Comparison of ENCODE assay signal across 8 cellular contexts in genomic region chr20:833450-834150, GRCh38. TPM values are rescaled to one million over a fixed set of nuclear protein-coding genes. Genes with fewer than 3 reads are reported as not detected.
A peak's percentile ranks its signal among the peaks of the same experiment; 100 is the strongest.
DNase-seq lines count a peak whose midpoint lies in the region; ATAC-seq and TF ChIP-seq lines count a peak whose summit lies in the region.

Gene FAM110A, plus strand, starts transcription at chr20:833715. Its CDS starts 11,090 bp downstream, at chr20:844805.

- H3K9ac ChIP-seq in GM23248: peak within 1 kb of the TSS; percentile 81
- H3K9ac ChIP-seq in Karpas-422 (ENCODE audit: low read length): peak within 1 kb of the TSS; percentile 68

- H3K4me1 Mint-ChIP-seq in activated T-cell treated with anti-CD3 and anti-CD28 coated beads, Interleukin-2, amount 50 U/mL, for 72 hours (ENCODE audit: low read depth): peaks cover 46% of the 10 kb centered on the region

- H4K20me1 ChIP-seq in GM23248 (ENCODE audit: insufficient read depth): no peaks in the 10 kb centered on the region
- no peaks in the 10 kb centered on the region for H4K20me1 ChIP-seq in Karpas-422 (ENCODE audit: insufficient read depth, low read depth, low read length)

- peak; percentile 90 for ATAC-seq in activated T-cell treated with anti-CD3 and anti-CD28 coated beads, Interleukin-2, amount 50 U/mL, for 72 hours (replicated peaks in 1 of 2)

- intact Hi-C loops in esophagus muscularis mucosa (cut with DNase I): loop anchor here (5.0 kb wide), 1 partner anchor 181 kb away; the partner anchor contains the start of gene SRXN1

- no peaks in the 10 kb centered on the region for H3K27me3 Mint-ChIP-seq in activated T-cell treated with anti-CD3 and anti-CD28 coated beads, Interleukin-2, amount 50 U/mL, for 72 hours (ENCODE audit: low read depth)

- H3K36me3 Mint-ChIP-seq in activated T-cell treated with anti-CD3 and anti-CD28 coated beads, Interleukin-2, amount 50 U/mL, for 72 hours (ENCODE audit: insufficient read depth in 2 of 2): peaks cover 6 to 8% of the 10 kb centered on the region in 2 donors

- no peak for TF ChIP-seq EP300 in esophagus muscularis mucosa (IDR thresholded peaks at IDR 0.05)

- H3K27ac ChIP-seq in GM23248: peak within 1 kb of the TSS; percentile 82
- H3K27ac ChIP-seq in Karpas-422 (ENCODE audit: low read length): no peak within 1 kb of the TSS
- peak within 1 kb of the TSS; percentile 67 to 79 (median 74) for H3K27ac ChIP-seq in esophagus muscularis mucosa (replicated peaks in 1 of 4)

- WGBS in GM23248 (ENCODE audit: low coverage in 1 of 2, low lambda C conversion rate in 2 of 2, missing lambda C conversion rate in 2 of 2), 2 experiments: 0 to 1% methylated on average over 46 to 55 of the region's 64 CpGs
- WGBS in esophagus muscularis mucosa: 0% methylated on average over 3 of the region's 64 CpGs

- H3K4me2 ChIP-seq in GM23248 (ENCODE audit: unreplicated experiment) (peak within 1 kb of the TSS; percentile 92), Karpas-422 (ENCODE audit: low read depth, low read length, poor library complexity, severe bottlenecking) (peak within 1 kb of the TSS; percentile 96)

- H3K4me3 ChIP-seq in GM23248 (peak within 1 kb of the TSS; percentile 76), Karpas-422 (ENCODE audit: low read length) (peak within 1 kb of the TSS; percentile 74), esophagus muscularis mucosa (peak within 1 kb of the TSS; percentile 73 to 94 (median 84))

- peak within 1 kb of the TSS; percentile 76 for H3K27ac Mint-ChIP-seq in activated T-cell treated with anti-CD3 and anti-CD28 coated beads, Interleukin-2, amount 50 U/mL, for 72 hours

- peaks cover 0 to 2% of the 10 kb centered on the region in 2 donors for H3K9me3 Mint-ChIP-seq in activated T-cell treated with anti-CD3 and anti-CD28 coated beads, Interleukin-2, amount 50 U/mL, for 72 hours

- peaks cover 20% of the 10 kb centered on the region for H3F3A ChIP-seq in GM23248 (ENCODE audit: insufficient read depth)

- no peaks in the 10 kb centered on the region for H3K27me3 ChIP-seq in GM23248 (replicated peaks; ENCODE audit: insufficient read depth)
- H3K27me3 ChIP-seq in Karpas-422 (ENCODE audit: low read length): 0 out of 2 replicates have a peak, but pooled peaks cover 2% of the 10 kb centered on the region
- H3K27me3 ChIP-seq in esophagus muscularis mucosa: no peaks in the 10 kb centered on the region

- TF ChIP-seq CTCF in esophagus muscularis mucosa (IDR thresholded peaks at IDR 0.05): no peak

- H3K9me2 ChIP-seq in GM23248 (ENCODE audit: insufficient read depth): no peaks in the 10 kb centered on the region
- H3K9me2 ChIP-seq in Karpas-422 (replicated peaks; ENCODE audit: insufficient read depth, low read length): no peaks in the 10 kb centered on the region

- H3K9me3 ChIP-seq in GM23248 (ENCODE audit: low read depth) (no peaks in the 10 kb centered on the region), Karpas-422 (ENCODE audit: low read length) (no peaks in the 10 kb centered on the region), esophagus muscularis mucosa (peaks cover 0 to 9% (median 6%) of the 10 kb centered on the region in 4 donors)

- peak; percentile 97 for DNase-seq in Daoy (ENCODE audit: low read depth)
- peak; percentile 99 for DNase-seq in GM23248
- peak; percentile 97 for DNase-seq in Karpas-422
- DNase-seq in RKO (ENCODE audit: low spot score): peak; percentile 98
- DNase-seq in activated T-cell treated with anti-CD3 and anti-CD28 coated beads, Interleukin-2, amount 50 U/mL, for 72 hours: peak; percentile 96 to 98
- peak; percentile 99 for DNase-seq in esophagus muscularis mucosa (ENCODE audit: extremely low spot score)
- peak; percentile 93 for DNase-seq in myocyte (ENCODE audit: low read depth)
- DNase-seq in stimulated activated CD8-positive, alpha-beta memory T cell treated with anti-CD3 and anti-CD28 coated beads, Interleukin-7, amount 100 ng/mL, for 4 hours (ENCODE audit: low read depth in 2 of 2): peak; percentile 89 to 95

- peaks cover 30% of the 10 kb centered on the region for H3K79me2 ChIP-seq in GM23248 (ENCODE audit: insufficient read depth)
- H3K79me2 ChIP-seq in Karpas-422 (ENCODE audit: low read length): no peaks in the 10 kb centered on the region

- H3K4me1 ChIP-seq in GM23248 (ENCODE audit: insufficient read depth): peaks cover 21% of the 10 kb centered on the region
- H3K4me1 ChIP-seq in Karpas-422 (ENCODE audit: low read length): peaks cover 22% of the 10 kb centered on the region
- peaks cover 17 to 29% (median 26%) of the 10 kb centered on the region in 4 donors for H3K4me1 ChIP-seq in esophagus muscularis mucosa

- H3K4me3 Mint-ChIP-seq in activated T-cell treated with anti-CD3 and anti-CD28 coated beads, Interleukin-2, amount 50 U/mL, for 72 hours: peak within 1 kb of the TSS; percentile 81 to 89

- H3K36me3 ChIP-seq in GM23248 (ENCODE audit: low read depth) (no peaks in the 10 kb centered on the region), Karpas-422 (ENCODE audit: insufficient read depth, low read length) (no peaks in the 10 kb centered on the region), esophagus muscularis mucosa (no peaks in the 10 kb centered on the region)

- in situ Hi-C loops in GM23248 (cut with MboI): no loop called here

- H2AFZ ChIP-seq in GM23248: peak within 1 kb of the TSS; percentile 92
- H2AFZ ChIP-seq in Karpas-422 (ENCODE audit: low read length): peak within 1 kb of the TSS; percentile 91

- TF ChIP-seq POLR2A in esophagus muscularis mucosa (IDR thresholded peaks at IDR 0.05; ENCODE audit: low read depth): no peak

RNA-seq across cellular contexts. Expression of gene FAM110A, which starts in this region (rescaled TPM):
- total RNA-seq in Daoy (2014; rRNA removed; shearing (Covaris generic)): 3.8 and 4.3 TPM in 2 replicates
- 2.6 and 5.6 TPM in 2 replicates for total RNA-seq in GM23248 (2014; rRNA removed; shearing (Covaris generic))
- 3.8 and 5.0 TPM in 2 replicates for polyA plus RNA-seq in GM23248 (2016; fragmentation: Nextera tagmentation; extraction: Ambion mirVana)
- 0.89 and 3.1 TPM in 2 replicates for total RNA-seq in Karpas-422 (2014; rRNA removed; shearing (Covaris generic); ENCODE audit: low replicate concordance)
- 10 to 100 TPM; 21.1 to 24.5 TPM for total RNA-seq in activated T-cell treated with anti-CD3 and anti-CD28 coated beads, Interleukin-2, amount 50 U/mL, for 72 hours
- total RNA-seq in esophagus muscularis mucosa: 1 to 10 TPM; 2.0 to 4.4 (median 3.2) TPM
- 0.29 and 1.2 TPM in 2 replicates for total RNA-seq in myocyte
- polyA plus RNA-seq in myocyte (2012): 0.73 TPM
